10 cellular contexts compared by ENCODE assay signal in the genomic region with DNA sequence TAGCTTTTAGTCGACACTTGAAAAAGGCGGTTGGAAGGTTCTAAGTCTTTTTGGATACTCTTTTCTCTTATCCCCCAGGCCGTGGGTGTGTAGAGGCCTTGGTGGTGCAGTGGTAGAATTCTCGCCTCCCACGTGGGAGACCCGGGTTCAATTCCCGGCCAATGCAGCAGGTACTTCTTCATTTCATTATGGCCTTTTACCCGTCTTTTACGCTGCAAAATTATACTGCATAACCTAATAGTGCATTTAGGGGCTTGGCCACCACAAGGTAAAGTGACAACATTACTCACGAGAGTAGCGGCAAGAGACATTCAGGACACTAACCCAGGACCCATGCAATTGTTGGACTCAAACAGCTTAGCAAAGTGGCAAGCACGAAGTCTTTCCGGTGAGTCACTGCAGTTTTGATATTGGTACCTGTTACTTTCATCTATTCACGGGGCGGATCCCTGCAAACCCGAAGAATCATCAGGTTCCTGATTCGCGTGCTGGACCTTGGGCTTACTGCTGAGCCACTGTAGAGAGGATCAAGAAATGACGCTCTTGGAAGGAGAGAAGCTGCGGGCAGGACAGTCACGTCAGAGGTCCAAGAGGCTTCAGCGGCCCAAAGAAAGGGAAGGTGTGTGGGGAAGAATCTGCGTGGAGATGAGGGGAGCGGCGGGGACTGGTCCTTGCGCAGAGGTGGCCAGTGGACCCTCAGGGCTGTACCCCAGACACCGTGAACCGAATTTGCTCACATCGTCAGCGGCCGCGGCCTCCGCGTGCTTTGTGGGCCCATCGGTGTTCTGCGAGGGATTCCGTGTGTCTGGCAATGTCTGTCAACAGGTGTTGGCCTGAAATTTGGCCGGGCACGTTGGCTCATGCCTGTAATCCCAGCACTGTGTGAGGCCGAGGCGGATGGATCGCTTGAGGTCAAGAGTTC. TPM values are rescaled to one million over a fixed set of nuclear protein-coding genes. Genes with fewer than 3 reads are reported as not detected.
DNase-seq lines count a peak whose midpoint lies in the region; ATAC-seq and TF ChIP-seq lines count a peak whose summit lies in the region.
"Had no signal": no experiment of that assay in that cellular context is flagged by ENCODE, and none has a peak within 500 bp of the region (broad histone marks: within the 10 kb centered on the region; RNA-seq: fewer than 3 reads in every experiment).

No MANE protein-coding gene starts in this region.

- POLR2A ChIA-PET in PC-3 (lab: Charles Lee; ENCODE audit: unreplicated experiment): no interaction called here

- H3K9me2 ChIP-seq in PC-3 (replicated peaks; ENCODE audit: low read length): no peaks in the 10 kb centered on the region

- no peaks in the 10 kb centered on the region for H3K9me3 Mint-ChIP-seq in activated naive CD4-positive, alpha-beta T cell treated with anti-CD3 and anti-CD28 coated beads, Interleukin-2, amount 50 U/mL, for 72 hours
- H3K9me3 Mint-ChIP-seq in glutamatergic neuron (ENCODE audit: unreplicated experiment): no peaks in the 10 kb centered on the region

- H3F3A ChIP-seq in PC-3 (ENCODE audit: low read length, unreplicated experiment): no peaks in the 10 kb centered on the region

- ATAC-seq in Right ventricle myocardium inferior (peak; percentile 52), left ventricle myocardium superior (no peak), PC-3 (peak; percentile 48)
- ATAC-seq in activated naive CD4-positive, alpha-beta T cell treated with anti-CD3 and anti-CD28 coated beads, Interleukin-2, amount 50 U/mL, for 72 hours: peak; percentile 90 to 92

- intact Hi-C loops in Right ventricle myocardium inferior (cut with DNase I) (no loop called here), left ventricle myocardium superior (cut with micrococcal nuclease) (no loop called here), PC-3 (cut with micrococcal nuclease) (no loop called here), testis (cut with DNase I; ENCODE audit: low total_unique reads) (no loop called here)

- H3K27me3 Mint-ChIP-seq in glutamatergic neuron (ENCODE audit: unreplicated experiment): no peaks in the 10 kb centered on the region

- CTCF ChIA-PET in PC-3 (lab: Charles Lee): no interaction called here

- no peak overlapping the region for H3K4me3 ChIP-seq in PC-3 (ENCODE audit: low read length)
- H3K4me3 ChIP-seq in testis: peak overlapping the region in 1 of 2 donors; percentile 3
- H3K4me3 ChIP-seq: skin epidermis had no signal

- TF ChIP-seq POLR2A in testis (IDR thresholded peaks at IDR 0.05): no peak

- DNase-seq in Right ventricle myocardium inferior (ENCODE audit: missing footprints) (peak; percentile 79), left ventricle myocardium superior (no peak), PC-3 (peak; percentile 45), left kidney (ENCODE audit: low read depth, low spot score) (peak; percentile 14), testis (peak; percentile 51), glutamatergic neuron (no peak), putamen (ENCODE audit: low spot score) (no peak)
- DNase-seq in activated naive CD4-positive, alpha-beta T cell treated with anti-CD3 and anti-CD28 coated beads, Interleukin-2, amount 50 U/mL, for 72 hours (ENCODE audit: low spot score in 2 of 2): peak in 1 of 2 donors; percentile 82

- H2AFZ ChIP-seq in PC-3 (ENCODE audit: low read length): no peak overlapping the region

- no peak overlapping the region for H3K4me3 Mint-ChIP-seq in glutamatergic neuron (ENCODE audit: unreplicated experiment)

- no peak overlapping the region for H3K27ac Mint-ChIP-seq in activated naive CD4-positive, alpha-beta T cell treated with anti-CD3 and anti-CD28 coated beads, Interleukin-2, amount 50 U/mL, for 72 hours
- H3K27ac Mint-ChIP-seq in glutamatergic neuron (ENCODE audit: unreplicated experiment): no peak overlapping the region

- H3K79me2 ChIP-seq in PC-3 (ENCODE audit: low read length): no peaks in the 10 kb centered on the region

- 70 to 75% methylated on average over 42 of the region's 42 CpGs for whole genome bisulfite sequencing in testis, 2 donors

- H3K4me1 Mint-ChIP-seq in glutamatergic neuron (ENCODE audit: low read depth, unreplicated experiment): peaks cover 7% of the 10 kb centered on the region

- H3K4me1 ChIP-seq in PC-3 (ENCODE audit: insufficient read depth, low read length): no peaks in the 10 kb centered on the region
- H3K4me1 ChIP-seq in testis: no peaks in the 10 kb centered on the region
- H3K4me1 ChIP-seq: Caco-2 had no signal

- H3K9ac ChIP-seq in PC-3 (ENCODE audit: low read length): no peak overlapping the region

- no peak for TF ChIP-seq CTCF in PC-3 (conservative IDR thresholded peaks at IDR 0.05; ENCODE audit: low read depth, low read length)
- no peak for TF ChIP-seq CTCF in testis (IDR thresholded peaks at IDR 0.05)
- no peak for TF ChIP-seq CTCF in glutamatergic neuron (IDR thresholded peaks at IDR 0.05; ENCODE audit: partially characterized antibody, unreplicated experiment)

- no peak overlapping the region for H3K4me2 ChIP-seq in PC-3 (ENCODE audit: low read length)

- BruUV-seq in PC-3 (replicated peaks; lab: Mats Ljungman, UMichigan): no TSS peak

- H4K20me1 ChIP-seq in PC-3 (ENCODE audit: low read length): no peaks in the 10 kb centered on the region

- no peaks in the 10 kb centered on the region for H3K9me3 ChIP-seq in PC-3 (ENCODE audit: low read length)
- no peaks in the 10 kb centered on the region for H3K9me3 ChIP-seq in testis
- H3K9me3 ChIP-seq: Caco-2 had no signal

- H3K27me3 ChIP-seq in PC-3 (ENCODE audit: low read length) (0 out of 2 replicates have a peak, but pooled peaks cover 5% of the 10 kb centered on the region), testis (no peaks in the 10 kb centered on the region)

- H3K27ac ChIP-seq in PC-3 (ENCODE audit: low read length): no peak overlapping the region
- no peak overlapping the region for H3K27ac ChIP-seq in testis
- H3K27ac ChIP-seq: skin epidermis had no signal

- no peaks in the 10 kb centered on the region for H3K36me3 Mint-ChIP-seq in activated naive CD4-positive, alpha-beta T cell treated with anti-CD3 and anti-CD28 coated beads, Interleukin-2, amount 50 U/mL, for 72 hours
- H3K36me3 Mint-ChIP-seq in glutamatergic neuron (ENCODE audit: unreplicated experiment): no peaks in the 10 kb centered on the region

- H3K36me3 ChIP-seq in PC-3 (ENCODE audit: low read depth, low read length) (no peaks in the 10 kb centered on the region), testis (ENCODE audit: low read depth, missing control alignments) (no peaks in the 10 kb centered on the region)

RNA-seq across cellular contexts. Expression of gene RNU1-4, which starts 12.9 kb away (rescaled TPM):
- total RNA-seq in Right ventricle myocardium inferior (4,572 TPM), left ventricle myocardium superior (4,234 TPM), PC-3 (2014; rRNA removed) (under 0.01 TPM in 2 replicates), testis (under 1 TPM; under 0.01 TPM), glutamatergic neuron (ENCODE audit: unreplicated experiment) (3,598 TPM)
- total RNA-seq in activated naive CD4-positive, alpha-beta T cell treated with anti-CD3 and anti-CD28 coated beads, Interleukin-2, amount 50 U/mL, for 72 hours: 1,000 to 10,000 TPM; 1,082 to 1,722 TPM
- 18.9 TPM for polyA plus RNA-seq in testis (ENCODE audit: insufficient read depth, low read depth, low replicate concordance)

Comparison
In these comparisons a context has a peak if more than half of its experiments do, and no peak if none do; other contexts are left out.
1. DNase-seq: peak in Right ventricle myocardium inferior (single experiment), PC-3 (single experiment), left kidney (single experiment) and testis (single experiment); none in left ventricle myocardium superior (single experiment), glutamatergic neuron (single experiment) and putamen (single experiment).
2. RNA of gene RNU1-4, which starts 12.9 kb away (total RNA-seq): 4,572 TPM in Right ventricle myocardium inferior (single experiment), 4,234 TPM in left ventricle myocardium superior (single experiment), 3,598 TPM in glutamatergic neuron (single experiment) and 1,082 to 1,722 TPM in activated naive CD4-positive, alpha-beta T cell treated with anti-CD3 and anti-CD28 coated beads, Interleukin-2, amount 50 U/mL, for 72 hours; under 0.01 TPM in PC-3 and under 0.01 TPM in testis; every median in the first group is over 1,000 times any median in the second.